In the genomic region with DNA sequence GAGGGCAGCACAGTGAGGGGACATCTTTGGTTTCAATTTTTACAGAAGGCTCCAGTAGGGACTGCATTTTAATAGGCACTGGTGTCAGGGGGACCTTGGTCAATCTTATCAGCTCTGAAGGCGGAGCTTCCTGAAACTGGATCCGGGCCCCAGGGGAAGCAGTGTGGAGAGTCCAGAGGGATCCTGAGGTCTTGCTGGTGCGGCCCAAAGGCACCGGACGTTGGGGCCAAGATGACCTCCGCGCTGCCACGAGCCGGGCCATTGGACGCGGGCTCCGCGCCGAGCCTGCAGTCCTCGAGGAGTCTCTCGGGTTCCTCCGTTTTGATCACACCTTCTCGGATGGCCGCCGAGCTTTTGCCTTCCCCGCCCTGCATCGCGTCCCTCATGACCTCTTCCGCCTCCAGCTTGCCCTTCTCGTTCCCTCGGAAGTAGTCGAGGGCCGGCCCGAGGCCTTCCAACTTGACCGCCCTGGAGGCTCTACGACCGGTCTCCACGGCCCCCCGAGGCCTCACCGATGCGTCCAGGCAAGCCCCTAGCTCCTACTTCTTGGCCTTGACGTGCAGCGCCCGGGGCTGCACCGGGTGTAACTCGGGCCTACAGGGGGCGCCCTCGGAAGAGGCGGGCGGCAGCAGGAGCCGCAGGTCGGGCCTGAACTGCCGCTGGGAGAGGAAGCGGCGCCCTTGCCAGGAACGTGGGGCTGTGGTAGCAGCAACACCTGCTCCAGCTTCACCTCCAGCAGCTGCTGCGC, we compare ENCODE assay signal across 12 cellular contexts. TPM values are rescaled to one million over a fixed set of nuclear protein-coding genes. Genes with fewer than 3 reads are reported as not detected.
DNase-seq lines count a peak whose midpoint lies in the region; ATAC-seq and TF ChIP-seq lines count a peak whose summit lies in the region.
"Had no signal": no experiment of that assay in that cellular context is flagged by ENCODE, and none has a peak within 500 bp of the region (broad histone marks: within the 10 kb centered on the region; RNA-seq: fewer than 3 reads in every experiment).

No MANE protein-coding gene starts in this region.

- H3K36me3 Mint-ChIP-seq in effector memory CD8-positive, alpha-beta T cell (ENCODE audit: insufficient read depth) = no peaks in the 10 kb centered on the region

- TF ChIP-seq CTCF in GM12865 (IDR thresholded peaks at IDR 0.05; ENCODE audit: insufficient read depth, low read depth, low read length, missing control alignments) (no peak), omental fat pad (IDR thresholded peaks at IDR 0.05) (no peak)

- no peak overlapping the region for H3K4me3 ChIP-seq in GM12865 (ENCODE audit: low read depth, low read length)

- peak; percentile 59 for ATAC-seq in effector memory CD8-positive, alpha-beta T cell (replicated peaks)
- no peak for ATAC-seq in omental fat pad (ENCODE audit: low FRiP score)
- no peak for ATAC-seq in GM18867 (IDR thresholded peaks at IDR 0.05; ENCODE audit: unreplicated experiment)

- no peak overlapping the region for H3K27ac Mint-ChIP-seq in effector memory CD8-positive, alpha-beta T cell

- H3K4me3 Mint-ChIP-seq in effector memory CD8-positive, alpha-beta T cell = no peak overlapping the region

- no peaks in the 10 kb centered on the region for H3K4me1 Mint-ChIP-seq in effector memory CD8-positive, alpha-beta T cell (ENCODE audit: low read depth in 2 of 2)

- DNase-seq in GM12865 (ENCODE audit: low read depth) (peak; percentile 19), omental fat pad (ENCODE audit: low spot score) (no peak), D341Med (ENCODE audit: low spot score) (no peak), SKM-1 treated with dmso at 0.1 percent for 144 hours (lab: John Stamatoyannopoulos, UW; ENCODE audit: unreplicated experiment) (no peak)
- peak; percentile 17 to 40 for DNase-seq in activated CD4-positive, alpha-beta T cell treated with anti-CD3 and anti-CD28 coated beads for 4 hours
- peak in 1 of 3 experiments; percentile 8 for DNase-seq in effector memory CD8-positive, alpha-beta T cell
- peak; percentile 40 for DNase-seq in stimulated activated CD4-positive, alpha-beta T cell treated with anti-CD3 and anti-CD28 coated beads, Interleukin-1b, Interleukin-23, amount 100 ng/mL, for 48 hours
- DNase-seq: NCI-H446 had no signal

- no peaks in the 10 kb centered on the region for H3K9me3 Mint-ChIP-seq in effector memory CD8-positive, alpha-beta T cell

- peaks cover 0 to 5% of the 10 kb centered on the region in 2 donors for H3K27me3 Mint-ChIP-seq in effector memory CD8-positive, alpha-beta T cell

RNA-seq across cellular contexts. Expression of a gene that starts 18.8 kb away (rescaled TPM):
- total RNA-seq in omental fat pad = not detected
- total RNA-seq: Daoy, lower leg skin, renal cortical epithelial cell had no signal

RNA-seq across cellular contexts. Expression of a gene that starts 37.9 kb away (rescaled TPM):
- total RNA-seq in omental fat pad = under 1 TPM in 1 of 4 donors, not detected in 3; 0.12 TPM

RNA-seq across cellular contexts. Expression of a gene that starts 41.1 kb away (rescaled TPM):
- total RNA-seq in omental fat pad = 10 to 100 TPM in 3 of 4 donors, 1 to 10 TPM in 1; 9.8 to 12.1 (median 11.1) TPM

RNA-seq across cellular contexts. Expression of a gene that starts 53.4 kb away (rescaled TPM):
- total RNA-seq in omental fat pad = 1 to 10 TPM; 1.8 to 4.3 (median 2.7) TPM

Comparison
In these comparisons a context has a peak if more than half of its experiments do, and no peak if none do; other contexts are left out.
1. DNase-seq: peak in GM12865 (single experiment), activated CD4-positive, alpha-beta T cell treated with anti-CD3 and anti-CD28 coated beads for 4 hours (2 of 2) and stimulated activated CD4-positive, alpha-beta T cell treated with anti-CD3 and anti-CD28 coated beads, Interleukin-1b, Interleukin-23, amount 100 ng/mL, for 48 hours (single experiment); none in omental fat pad (single experiment), D341Med (single experiment) and SKM-1 treated with dmso at 0.1 percent for 144 hours (single experiment).